In genomic region chr11:62787005-62787759, GRCh38 we compare ENCODE assay signal across 1 cellular context.
TF ChIP-seq lines count a peak whose summit lies in the region.

TSS of gene TMEM179B (plus strand) at chr11:62787402. CDS start at chr11:62787432, 30 bp downstream.

TF ChIP-seq in GM12878, 131 proteins besides CTCF, POLR2A, EP300 and RAD21 (continued from another document and continues in another):
- TF ChIP-seq REST (IDR thresholded peaks at IDR 0.05; ENCODE audit: low read depth, low read length) (0 out of 2 replicates have a peak, but pooled peaks have one; percentile 37), TCF3 (IDR thresholded peaks at IDR 0.05; ENCODE audit: borderline replicate concordance, insufficient read depth, low read depth, low read length) (peak; percentile 59), SUZ12 (IDR thresholded peaks at IDR 0.05; ENCODE audit: unreplicated experiment) (no peak), RELA (IDR thresholded peaks at IDR 0.05; ENCODE audit: borderline replicate concordance, partially characterized antibody) (peak; percentile 33), JUND (IDR thresholded peaks at IDR 0.05; ENCODE audit: low read depth, low read length) (no peak), RAD51 (IDR thresholded peaks at IDR 0.05) (no peak), BCL3 (IDR thresholded peaks at IDR 0.05; ENCODE audit: borderline replicate concordance, insufficient read depth, low read depth, low read length, poor library complexity, severe bottlenecking) (peak; percentile 73), CBFB (IDR thresholded peaks at IDR 0.05; ENCODE audit: low read depth) (peak; percentile 83), POU2F2 (IDR thresholded peaks at IDR 0.05; ENCODE audit: borderline replicate concordance, low read depth, low read length) (peak; percentile 93), FOS (IDR thresholded peaks at IDR 0.05; ENCODE audit: borderline replicate concordance, extremely low read depth, insufficient read length) (no peak), TARDBP (IDR thresholded peaks at IDR 0.05; ENCODE audit: borderline replicate concordance) (0 out of 2 replicates have a peak, but pooled peaks have one; percentile 27), ZSCAN29 (IDR thresholded peaks at IDR 0.05) (0 out of 2 replicates have a peak, but pooled peaks have one; percentile 53), STAT3 (IDR thresholded peaks at IDR 0.05; ENCODE audit: low read depth, low read length) (no peak), NR2C2 (IDR thresholded peaks at IDR 0.05; ENCODE audit: borderline replicate concordance, control insufficient read depth, insufficient read length, low read depth) (no peak), BHLHE40 (IDR thresholded peaks at IDR 0.05; ENCODE audit: borderline replicate concordance in 1 of 2, low read depth in 2 of 2, low read length in 1 of 2) (peak; percentile 10 to 24; a peak in 1 of 4 replicates), GABPA (IDR thresholded peaks at IDR 0.05; ENCODE audit: low read depth) (peak; percentile 93), E2F4 (IDR thresholded peaks at IDR 0.05; ENCODE audit: low read depth, low read length) (no peak), SRF (IDR thresholded peaks at IDR 0.05; ENCODE audit: low read depth in 2 of 2, low read length in 2 of 2) (no peak), TCF7 (IDR thresholded peaks at IDR 0.05; ENCODE audit: borderline replicate concordance) (no peak), TAF1 (IDR thresholded peaks at IDR 0.05; ENCODE audit: borderline replicate concordance, low read depth, low read length) (peak; percentile 91), CREM (IDR thresholded peaks at IDR 0.05; ENCODE audit: low read depth) (peak; percentile 96), HSF1 (IDR thresholded peaks at IDR 0.05; ENCODE audit: low read depth, low read length) (no peak), RFX5 (IDR thresholded peaks at IDR 0.05; ENCODE audit: low read depth, low read length) (no peak), MYB (IDR thresholded peaks at IDR 0.05; ENCODE audit: borderline replicate concordance, low read depth, low read length) (no peak), STAT1 (conservative IDR thresholded peaks at IDR 0.05) (no peak; the same call in 1 of the 2 replicates), YBX1 (IDR thresholded peaks at IDR 0.05) (no peak), CBX3 (IDR thresholded peaks at IDR 0.05; ENCODE audit: borderline replicate concordance, low read depth) (no peak), POLR2AphosphoS2 (IDR thresholded peaks at IDR 0.05; ENCODE audit: low read depth, low read length) (peak; percentile 98), PML (IDR thresholded peaks at IDR 0.05; ENCODE audit: low read length) (peak; percentile 98), FOXK2 (IDR thresholded peaks at IDR 0.05) (0 out of 2 replicates have a peak, but pooled peaks have one; percentile 21), FOXM1 (IDR thresholded peaks at IDR 0.05; ENCODE audit: low read depth, low read length) (peak; percentile 70; the same call in 1 of the 2 replicates), BCL11A (IDR thresholded peaks at IDR 0.05; ENCODE audit: low read depth, low read length) (no peak), POLR2AphosphoS5 (IDR thresholded peaks at IDR 0.05; ENCODE audit: low read length) (peak; percentile 94), TBL1XR1 (IDR thresholded peaks at IDR 0.05; ENCODE audit: low read depth, low read length) (peak; percentile 22; the same call in 1 of the 2 replicates), PAX8 (IDR thresholded peaks at IDR 0.05) (no peak), ATF3 (IDR thresholded peaks at IDR 0.05; ENCODE audit: borderline replicate concordance, extremely low read depth, low read depth, low read length) (no peak), SPI1 (IDR thresholded peaks at IDR 0.05; ENCODE audit: borderline replicate concordance, insufficient read depth, low read depth, low read length) (no peak), JUNB (IDR thresholded peaks at IDR 0.05) (no peak), CBX5 (IDR thresholded peaks at IDR 0.05; ENCODE audit: low read depth) (no peak), MAX (IDR thresholded peaks at IDR 0.05; ENCODE audit: low read depth, low read length) (peak; percentile 60; the same call in 1 of the 2 replicates), NFYA (IDR thresholded peaks at IDR 0.05; ENCODE audit: borderline replicate concordance, low read depth, low read length) (no peak), MXI1 (IDR thresholded peaks at IDR 0.05; ENCODE audit: low read depth, low read length) (peak; percentile 92), NR2F1 (conservative IDR thresholded peaks at IDR 0.05) (peak; percentile 22; the same call in 1 of the 2 replicates), ATF7 (IDR thresholded peaks at IDR 0.05; ENCODE audit: low read depth) (peak; percentile 43; the same call in 1 of the 2 replicates), NBN (IDR thresholded peaks at IDR 0.05) (peak; percentile 38; the same call in 1 of the 2 replicates), RB1 (IDR thresholded peaks at IDR 0.05; ENCODE audit: borderline replicate concordance) (peak; percentile 28; the same call in 1 of the 2 replicates), SMARCA5 (IDR thresholded peaks at IDR 0.05) (no peak), ELK1 (IDR thresholded peaks at IDR 0.05; ENCODE audit: low read depth, low read length) (peak; percentile 65; the same call in 1 of the 2 replicates), CHD2 (IDR thresholded peaks at IDR 0.05; ENCODE audit: borderline replicate concordance, low read depth, low read length) (peak; percentile 69; the same call in 1 of the 2 replicates), NKRF (conservative IDR thresholded peaks at IDR 0.05) (peak; percentile 86), CHD4 (IDR thresholded peaks at IDR 0.05) (no peak), ZBED1 (IDR thresholded peaks at IDR 0.05; ENCODE audit: borderline replicate concordance) (no peak), SMAD5 (IDR thresholded peaks at IDR 0.05; ENCODE audit: low read depth) (peak; percentile 88), IKZF2 (IDR thresholded peaks at IDR 0.05) (no peak; a peak in 1 of 4 replicates), MTA2 (IDR thresholded peaks at IDR 0.05; ENCODE audit: low read depth) (no peak), SUPT20H (IDR thresholded peaks at IDR 0.05; ENCODE audit: borderline replicate concordance, control insufficient read depth, low read depth, low read length) (no peak), CREB1 (IDR thresholded peaks at IDR 0.05; ENCODE audit: low read depth) (peak; percentile 96), RCOR1 (conservative IDR thresholded peaks at IDR 0.05; ENCODE audit: low read depth, low read length) (0 out of 2 replicates have a peak, but pooled peaks have one; percentile 67), YY1 (IDR thresholded peaks at IDR 0.05; ENCODE audit: low read depth, low read length) (peak; percentile 96), SP1 (IDR thresholded peaks at IDR 0.05; ENCODE audit: low read depth, low read length) (peak; percentile 64), CHD1 (IDR thresholded peaks at IDR 0.05; ENCODE audit: low read depth, low read length) (no peak), SIN3A (IDR thresholded peaks at IDR 0.05; ENCODE audit: low read depth, low read length) (peak; percentile 21), LARP7 (IDR thresholded peaks at IDR 0.05) (peak; percentile 39; the same call in 1 of the 2 replicates)
